Comparison of ENCODE assay signal across 12 cellular contexts in the genomic region with DNA sequence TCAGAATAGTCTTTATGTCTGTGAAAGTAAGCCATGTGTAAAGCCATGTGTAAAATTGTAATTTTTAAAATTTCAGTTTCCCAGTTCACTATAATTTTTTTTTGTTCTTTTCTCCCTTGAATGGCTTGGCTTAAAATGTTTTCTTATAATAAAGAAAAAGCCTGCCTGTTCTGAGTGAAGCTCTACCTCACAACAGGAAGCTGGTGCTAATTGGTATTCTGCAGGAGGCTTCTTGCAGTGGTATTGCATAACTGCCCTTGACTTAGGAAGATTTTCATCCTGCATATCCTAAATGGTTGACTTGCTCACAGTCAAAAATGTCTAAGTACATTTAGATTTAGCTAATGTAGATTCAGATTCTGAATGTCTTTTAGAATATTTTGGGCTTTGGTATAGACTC. TPM values are rescaled to one million over a fixed set of nuclear protein-coding genes. Genes with fewer than 3 reads are reported as not detected.
A peak's percentile ranks its signal among the peaks of the same experiment; 100 is the strongest.
DNase-seq lines count a peak whose midpoint lies in the region; ATAC-seq and TF ChIP-seq lines count a peak whose summit lies in the region.
"Had no signal": no experiment of that assay in that cellular context is flagged by ENCODE, and none has a peak within 500 bp of the region (broad histone marks: within the 10 kb centered on the region; RNA-seq: fewer than 3 reads in every experiment).

No MANE protein-coding gene starts in this region.

- H3K36me3 Mint-ChIP-seq in activated T-cell treated with anti-CD3 and anti-CD28 coated beads, Interleukin-2, amount 50 U/mL, for 72 hours (ENCODE audit: insufficient read depth in 2 of 2), result peaks cover 13 to 39% of the 10 kb centered on the region in 2 donors

- no peak for DNase-seq in activated T-cell treated with anti-CD3 and anti-CD28 coated beads, Interleukin-2, amount 50 U/mL, for 72 hours
- no peak for DNase-seq in activated T-cell treated with anti-CD3 and anti-CD28 coated beads, Interleukin-2, amount 50 U/mL, for 1 hour
- DNase-seq in RWPE1 (ENCODE audit: low spot score), result no peak
- peak; percentile 62 for DNase-seq in epithelial cell of esophagus (ENCODE audit: low read depth)
- peak; percentile 81 for DNase-seq in renal cortical epithelial cell (ENCODE audit: low read depth)
- DNase-seq in SW 1271 (lab: John Stamatoyannopoulos, UW), result no peak
- DNase-seq: activated CD4-positive, alpha-beta T cell treated with anti-CD3 and anti-CD28 coated beads for 1 hour; glutamatergic neuron; NK-92 treated with Interleukin-12 subunit alpha and Interleukin-12 subunit beta, amount 100 ng/mL, for 24 hours had no signal

- peaks cover 4% of the 10 kb centered on the region for H3K4me1 Mint-ChIP-seq in activated T-cell treated with anti-CD3 and anti-CD28 coated beads, Interleukin-2, amount 50 U/mL, for 72 hours (ENCODE audit: low read depth)
- H3K4me1 Mint-ChIP-seq: B cell had no signal

- H3K27ac ChIP-seq in RWPE1, result peak overlapping the region; percentile 42; the same call in 1 of the 2 replicates

- H3K4me3 Mint-ChIP-seq in activated T-cell treated with anti-CD3 and anti-CD28 coated beads, Interleukin-2, amount 50 U/mL, for 72 hours, result no peak overlapping the region
- H3K4me3 Mint-ChIP-seq: B cell had no signal

- CTCF ChIA-PET in RWPE1 (lab: Yijun Ruan, JAX), result interaction anchor here (1.0 kb wide), 1 partner anchor 18 kb away, joined by 5 read pairs; no protein-coding TSS in a partner anchor

- TF ChIP-seq CTCF in RWPE1 (conservative IDR thresholded peaks at IDR 0.05; ENCODE audit: low read depth), result no peak
- TF ChIP-seq CTCF in epithelial cell of esophagus (IDR thresholded peaks at IDR 0.05; ENCODE audit: insufficient read depth, low read depth, low read length, missing control alignments), result no peak

- POLR2A ChIA-PET in RWPE1 (lab: Yijun Ruan, JAX; ENCODE audit: low non-redundant PET), result no interaction called here

- H3K27me3 Mint-ChIP-seq in activated T-cell treated with anti-CD3 and anti-CD28 coated beads, Interleukin-2, amount 50 U/mL, for 72 hours (ENCODE audit: low read depth), result no peaks in the 10 kb centered on the region
- H3K27me3 Mint-ChIP-seq: B cell had no signal

- no peaks in the 10 kb centered on the region for H3K9me3 Mint-ChIP-seq in activated T-cell treated with anti-CD3 and anti-CD28 coated beads, Interleukin-2, amount 50 U/mL, for 72 hours

- no peak overlapping the region for H3K4me3 ChIP-seq in epithelial cell of esophagus (ENCODE audit: low read length)

- ATAC-seq in activated T-cell treated with anti-CD3 and anti-CD28 coated beads, Interleukin-2, amount 50 U/mL, for 72 hours (replicated peaks in 1 of 2), result no peak
- ATAC-seq in GM18907 (IDR thresholded peaks at IDR 0.05; ENCODE audit: unreplicated experiment) (no peak), HG02588 (IDR thresholded peaks at IDR 0.05; ENCODE audit: unreplicated experiment) (no peak)

- peak overlapping the region; percentile 38 for H3K27ac Mint-ChIP-seq in activated T-cell treated with anti-CD3 and anti-CD28 coated beads, Interleukin-2, amount 50 U/mL, for 72 hours
- H3K27ac Mint-ChIP-seq: B cell had no signal

RNA-seq across cellular contexts. Expression of a gene that starts 49.5 kb away (rescaled TPM):
- total RNA-seq in activated T-cell treated with anti-CD3 and anti-CD28 coated beads, Interleukin-2, amount 50 U/mL, for 72 hours, result 100 to 1,000 TPM; 106 to 127 TPM
- total RNA-seq in renal cortical epithelial cell, result 77.1 and 157 TPM in 2 replicates

Comparison
In these comparisons a context has a peak if more than half of its experiments do, and no peak if none do; other contexts are left out.
1. DNase-seq: peak in epithelial cell of esophagus (single experiment) and renal cortical epithelial cell (single experiment); none in activated T-cell treated with anti-CD3 and anti-CD28 coated beads, Interleukin-2, amount 50 U/mL, for 72 hours (0 of 2), activated T-cell treated with anti-CD3 and anti-CD28 coated beads, Interleukin-2, amount 50 U/mL, for 1 hour (single experiment), RWPE1 (single experiment) and SW 1271 (0 of 2).